Comparison of ENCODE assay signal across 8 cellular contexts in genomic region chr21:42220138-42220701, GRCh38. TPM values are rescaled to one million over a fixed set of nuclear protein-coding genes. Genes with fewer than 3 reads are reported as not detected.
DNase-seq lines count a peak whose midpoint lies in the region; ATAC-seq and TF ChIP-seq lines count a peak whose summit lies in the region.

No MANE protein-coding gene starts in this region.

- peak overlapping the region; percentile 1 to 61 (median 16) for H3K4me3 ChIP-seq in fibroblast of lung (replicated peaks in 1 of 4; ENCODE audit: control extremely low read depth in 1 of 4, insufficient read depth in 1 of 4, low read depth in 3 of 4, low read length in 4 of 4)
- H3K4me3 ChIP-seq in muscle layer of duodenum (ENCODE audit: low read depth in 1 of 2, low read length in 2 of 2) = peak overlapping the region; percentile 80 to 83
- H3K4me3 ChIP-seq in testis = peak overlapping the region; percentile 60 to 74

- no peaks in the 10 kb centered on the region for H4K20me1 ChIP-seq in fibroblast of lung (ENCODE audit: control insufficient read depth, extremely low read depth, insufficient read depth, low read length)

- intact Hi-C loops in testis (cut with DNase I; ENCODE audit: low total_unique reads) = no loop called here

- H3K4me2 ChIP-seq in fibroblast of lung (ENCODE audit: extremely low read depth, insufficient read depth, low read length) = peak overlapping the region; percentile 74

- TF ChIP-seq CTCF in fibroblast of lung (conservative IDR thresholded peaks at IDR 0.05 in 1 of 2, IDR thresholded peaks at IDR 0.05 in 1 of 2; ENCODE audit: low read depth in 1 of 2, low read length in 2 of 2) = no peak
- TF ChIP-seq CTCF in testis (IDR thresholded peaks at IDR 0.05) = no peak

- H3K27ac ChIP-seq in fibroblast of lung (ENCODE audit: insufficient read depth, low read length) = no peak overlapping the region
- peak overlapping the region; percentile 76 for H3K27ac ChIP-seq in muscle layer of duodenum (ENCODE audit: low read length)
- peak overlapping the region in 1 of 2 donors; percentile 76 for H3K27ac ChIP-seq in testis

- WGBS in testis, 2 donors = 1 to 2% methylated on average over 26 of the region's 26 CpGs

- H3K27me3 ChIP-seq in fibroblast of lung (ENCODE audit: control insufficient read depth, insufficient read depth, low read length) = peaks cover 12% of the 10 kb centered on the region
- no peaks in the 10 kb centered on the region for H3K27me3 ChIP-seq in muscle layer of duodenum (ENCODE audit: low read depth, low read length)
- no peaks in the 10 kb centered on the region for H3K27me3 ChIP-seq in testis

- no peaks in the 10 kb centered on the region for H3K79me2 ChIP-seq in fibroblast of lung (ENCODE audit: control insufficient read depth, insufficient read depth, low read length)

- H3K9ac ChIP-seq in fibroblast of lung (ENCODE audit: insufficient read depth, low read length) = no peak overlapping the region

- no peaks in the 10 kb centered on the region for H3K36me3 ChIP-seq in fibroblast of lung (ENCODE audit: control insufficient read depth, insufficient read depth, low read length)
- no peaks in the 10 kb centered on the region for H3K36me3 ChIP-seq in muscle layer of duodenum (ENCODE audit: control insufficient read depth in 1 of 2, insufficient read depth in 2 of 2, low read length in 2 of 2)
- no peaks in the 10 kb centered on the region for H3K36me3 ChIP-seq in testis (ENCODE audit: low read depth, missing control alignments)

- no peak overlapping the region for H2AFZ ChIP-seq in fibroblast of lung (ENCODE audit: low read length)

- H3K4me1 ChIP-seq in fibroblast of lung (ENCODE audit: control insufficient read depth, extremely low read depth, insufficient read depth, low read length) (no peaks in the 10 kb centered on the region), muscle layer of duodenum (ENCODE audit: control insufficient read depth in 1 of 2, insufficient read depth in 2 of 2, low read length in 2 of 2) (peaks cover 0 to 22% of the 10 kb centered on the region in 2 donors), testis (peaks cover 14% of the 10 kb centered on the region)

- DNase-seq in DMS79 (lab: John Stamatoyannopoulos, UW) = peak; percentile 76
- DNase-seq in NCI-H82 (lab: John Stamatoyannopoulos, UW) = peak; percentile 86
- DNase-seq in activated T-helper 1 cell treated with anti-CD3 and anti-CD28 coated beads, Interleukin-2, amount 50 U/mL, for 16 hours (ENCODE audit: low read depth in 1 of 2, low spot score in 1 of 2) = peak; percentile 38 to 39
- peak; percentile 63 to 76 for DNase-seq in fibroblast of lung (ENCODE audit: low read depth in 2 of 2)
- peak; percentile 72 for DNase-seq in testis
- no peak for DNase-seq in mesenteric fat pad (ENCODE audit: low spot score)

- ATAC-seq in HG03108 (IDR thresholded peaks at IDR 0.05; ENCODE audit: unreplicated experiment) = peak; percentile 43

- H3K9me3 ChIP-seq in fibroblast of lung (ENCODE audit: control insufficient read depth, insufficient read depth, low read depth, low read length) (no peaks in the 10 kb centered on the region), muscle layer of duodenum (ENCODE audit: control insufficient read depth in 1 of 2, low read length in 2 of 2) (no peaks in the 10 kb centered on the region), testis (no peaks in the 10 kb centered on the region)

- TF ChIP-seq POLR2A in testis (IDR thresholded peaks at IDR 0.05) = no peak

RNA-seq across cellular contexts. Expression of gene ABCG1, which starts 1.3 kb away (rescaled TPM):
- under 0.01 and 0.77 TPM in 2 replicates for total RNA-seq in fibroblast of lung
- polyA plus RNA-seq in fibroblast of lung = 0.12 and 0.98 TPM in 2 replicates
- 0.09 and 0.96 TPM in 2 replicates for polyA plus RNA-seq in fibroblast of lung (2012)
- polyA minus RNA-seq in fibroblast of lung (ENCODE audit: low replicate concordance) = 2.8 TPM in 1 of 2 replicates, not detected in the other
- total RNA-seq in testis = 1 to 10 TPM; 4.6 to 5.9 TPM
- 5.1 TPM for polyA plus RNA-seq in testis (ENCODE audit: insufficient read depth, low read depth, low replicate concordance)
- 25.9 TPM for total RNA-seq in mesenteric fat pad

Comparison
In these comparisons a context has a peak if more than half of its experiments do, and no peak if none do; other contexts are left out.
1. H3K4me3 ChIP-seq: peak in every context shown above with its lines; median percentile 82 in muscle layer of duodenum; 67 in testis; 16 in fibroblast of lung.